Comparison of ENCODE assay signal across 8 cellular contexts in genomic region chr17:82866521-82867214, GRCh38. TPM values are rescaled to one million over a fixed set of nuclear protein-coding genes. Genes with fewer than 3 reads are reported as not detected.
DNase-seq lines count a peak whose midpoint lies in the region; ATAC-seq and TF ChIP-seq lines count a peak whose summit lies in the region.

No MANE protein-coding gene starts in this region.

- no TSS peak for BruUV-seq in IMR-90 (replicated peaks; lab: Mats Ljungman, UMichigan)

- in situ Hi-C loops in IMR-90 (cut with MboI; ENCODE audit: low sequenced_read_pairs) = no loop called here
- in situ Hi-C loops in brain microvascular endothelial cell (cut with HindIII; ENCODE audit: low pct_ligation_motif_present, low sequenced_read_pairs) = no loop called here

- peak overlapping the region; percentile 60; the same call in 1 of the 2 replicates for H3K14ac ChIP-seq in IMR-90 (replicated peaks; ENCODE audit: low read depth, low read length)

- no peaks in the 10 kb centered on the region for H3K9me3 ChIP-seq in IMR-90 (ENCODE audit: control insufficient read depth, insufficient read depth, low read length)

- H2AFZ ChIP-seq in IMR-90 (replicated peaks; ENCODE audit: low read length, poor library complexity) = peak overlapping the region; percentile 85

- H3K79me1 ChIP-seq in IMR-90 (ENCODE audit: low read depth in 1 of 2, low read length in 2 of 2) = peaks cover 9 to 56% of the 10 kb centered on the region in 2 experiments

- H3K27ac ChIP-seq in IMR-90 (ENCODE audit: insufficient read depth, low read length) (peak overlapping the region; percentile 39), brain microvascular endothelial cell (peak overlapping the region; percentile 53)

- peak overlapping the region; percentile 59 for H3K4ac ChIP-seq in IMR-90 (ENCODE audit: low read depth, low read length)

- peak; percentile 76 for DNase-seq in A172 (ENCODE audit: low spot score)
- DNase-seq in IMR-90 = peak; percentile 94
- peak; percentile 86 for DNase-seq in brain microvascular endothelial cell
- peak; percentile 79 to 93 for DNase-seq in lung microvascular endothelial cell (ENCODE audit: low read depth in 2 of 2)
- DNase-seq in activated CD8-positive, alpha-beta memory T cell treated with anti-CD3 and anti-CD28 coated beads for 24 hours = no peak
- DNase-seq in NCI-H1436 treated with DMSO at 0.1 percent for 48 hours (lab: John Stamatoyannopoulos, UW) = no peak

- H4K20me1 ChIP-seq in IMR-90 (ENCODE audit: insufficient read depth, low read length) = peaks cover 7% of the 10 kb centered on the region

- H4K8ac ChIP-seq in IMR-90 (ENCODE audit: low read depth in 2 of 2, low read length in 2 of 2) = peak overlapping the region; percentile 21 to 94; a peak in 2 of 4 replicates

- H2BK20ac ChIP-seq in IMR-90 (ENCODE audit: low read depth, low read length) = no peak overlapping the region

- TF ChIP-seq RAD21 in IMR-90 (IDR thresholded peaks at IDR 0.05; ENCODE audit: low read length) = 0 out of 2 replicates have a peak, but pooled peaks have one; percentile 6

- H3K9me1 ChIP-seq in IMR-90 (ENCODE audit: insufficient read depth, low read length) = peaks cover 21% of the 10 kb centered on the region

- no peak overlapping the region for H2BK15ac ChIP-seq in IMR-90 (ENCODE audit: low read depth, low read length)

- peak overlapping the region; percentile 66 for H2BK5ac ChIP-seq in IMR-90 (ENCODE audit: low read depth, low read length, poor library complexity, severe bottlenecking)

- peak overlapping the region; percentile 69 for H2AK9ac ChIP-seq in IMR-90 (replicated peaks; ENCODE audit: low read depth, low read length, poor library complexity)

- ATAC-seq in IMR-90 (ENCODE audit: low read depth) (peak; percentile 93), GM21390 (IDR thresholded peaks at IDR 0.05; ENCODE audit: unreplicated experiment) (no peak), HG03097 (IDR thresholded peaks at IDR 0.05; ENCODE audit: low FRiP score, unreplicated experiment) (no peak)

- H3K4me3 ChIP-seq in IMR-90 (ENCODE audit: insufficient read depth, low read depth, low read length) = no peak overlapping the region
- no peak overlapping the region for H3K4me3 ChIP-seq in brain microvascular endothelial cell (ENCODE audit: low read depth, low read length)

- 0 out of 2 replicates have a peak overlapping the region, but pooled peaks have one; percentile 4 for H3K9ac ChIP-seq in IMR-90 (ENCODE audit: low read depth, low read length)

- WGBS in IMR-90 (ENCODE audit: extremely low coverage in 2 of 2, insufficient read length in 1 of 2), 2 experiments = 69% methylated on average over 8 of the region's 14 CpGs; no CpG with 5 or more reads in 1 of the 2 experiments

- peaks cover 18% of the 10 kb centered on the region for H3K4me1 ChIP-seq in IMR-90 (ENCODE audit: control insufficient read depth, insufficient read depth, low read length)

- TF ChIP-seq CTCF in IMR-90 (conservative IDR thresholded peaks at IDR 0.05; ENCODE audit: low read depth, low read length) (no peak), brain microvascular endothelial cell (IDR thresholded peaks at IDR 0.05; ENCODE audit: low read depth, low read length, missing control alignments) (no peak)

- no peak for TF ChIP-seq POLR2A in IMR-90 (IDR thresholded peaks at IDR 0.05; ENCODE audit: low read depth, low read length)

- peaks cover 9% of the 10 kb centered on the region for H3K36me3 ChIP-seq in IMR-90 (ENCODE audit: control insufficient read depth, insufficient read depth, low read length)
- peaks cover 7% of the 10 kb centered on the region for H3K36me3 ChIP-seq in brain microvascular endothelial cell (replicated peaks)

- dilution Hi-C loops in IMR-90 (cut with HindIII; ENCODE audit: low sequenced_read_pairs, unreplicated experiment) = no loop called here

- H3K27me3 ChIP-seq in IMR-90 (ENCODE audit: control insufficient read depth, insufficient read depth, low read length) (no peaks in the 10 kb centered on the region), brain microvascular endothelial cell (replicated peaks) (no peaks in the 10 kb centered on the region)

- H3K4me2 ChIP-seq in IMR-90 (ENCODE audit: low read depth, low read length) = no peak overlapping the region

- intact Hi-C loops in IMR-90 (cut with micrococcal nuclease) = no loop called here

- POLR2A ChIA-PET in IMR-90 (lab: Charles Lee; ENCODE audit: unreplicated experiment) = no interaction called here

- 0 out of 2 replicates have a peak overlapping the region, but pooled peaks have one; percentile 4 for H3K23ac ChIP-seq in IMR-90 (ENCODE audit: low read depth, low read length)

- peak overlapping the region; percentile 45; the same call in 1 of the 2 replicates for H2AK5ac ChIP-seq in IMR-90 (ENCODE audit: low read depth, low read length)

- H3K18ac ChIP-seq in IMR-90 (ENCODE audit: low read depth, low read length) = no peak overlapping the region; the same call in 1 of the 2 replicates

- peak overlapping the region; percentile 5; the same call in 1 of the 2 replicates for H4K91ac ChIP-seq in IMR-90 (ENCODE audit: insufficient read depth, low read depth, low read length)

- H4K5ac ChIP-seq in IMR-90 (ENCODE audit: low read depth, low read length) = peak overlapping the region; percentile 61

- H3K56ac ChIP-seq in IMR-90 (ENCODE audit: extremely low read depth, insufficient read depth, low read length) = no peak overlapping the region

- CTCF ChIA-PET in IMR-90 (lab: Yijun Ruan, JAX) = no interaction called here

- peak overlapping the region; percentile 22; the same call in 1 of the 2 replicates for H2BK120ac ChIP-seq in IMR-90 (ENCODE audit: low read depth, low read length)

TF ChIP-seq in IMR-90, 13 proteins besides CTCF, POLR2A, EP300 and RAD21:
- TF ChIP-seq CHD1 (IDR thresholded peaks at IDR 0.05; ENCODE audit: low read depth, low read length) (no peak), USF2 (IDR thresholded peaks at IDR 0.05; ENCODE audit: low read depth, low read length) (peak; percentile 61; the same call in 1 of the 2 replicates), BHLHE40 (IDR thresholded peaks at IDR 0.05; ENCODE audit: low read depth, low read length) (peak; percentile 26; the same call in 1 of the 2 replicates), SMC3 (IDR thresholded peaks at IDR 0.05; ENCODE audit: low read depth, low read length) (no peak), MAFK (IDR thresholded peaks at IDR 0.05; ENCODE audit: low read depth, low read length) (peak; percentile 73), RFX5 (IDR thresholded peaks at IDR 0.05; ENCODE audit: low read depth, low read length) (no peak), RCOR1 (IDR thresholded peaks at IDR 0.05; ENCODE audit: insufficient replicate concordance, low read length) (no peak), FOS (IDR thresholded peaks at IDR 0.05; ENCODE audit: low read depth, low read length) (peak; percentile 77; the same call in 1 of the 2 replicates), CEBPB (IDR thresholded peaks at IDR 0.05; ENCODE audit: low read depth, low read length) (no peak), ELK1 (IDR thresholded peaks at IDR 0.05; ENCODE audit: borderline replicate concordance, low read depth, low read length) (no peak), NFE2L2 (IDR thresholded peaks at IDR 0.05; ENCODE audit: low read depth, low read length) (no peak)

RNA-seq across cellular contexts. Expression of gene ZNF750, which starts 26.8 kb away (rescaled TPM):
- not detected in 2 replicates for total RNA-seq in A172 (2014; rRNA removed; shearing (Covaris generic))
- total RNA-seq in IMR-90 (2012; rRNA removed) (not detected in 2 replicates), lung microvascular endothelial cell (under 0.01 TPM in 2 replicates)
- not detected in 2 replicates for polyA plus RNA-seq in IMR-90 (2012; rRNA removed)
- not detected in 2 replicates for polyA plus RNA-seq in IMR-90 (2012; cell fraction: cytosol; rRNA removed)
- polyA plus RNA-seq in IMR-90 (2012; cell fraction: nucleus; rRNA removed; ENCODE audit: low replicate concordance) = 0.07 TPM in 1 of 2 replicates, not detected in the other

Comparison
In these comparisons a context has a peak if more than half of its experiments do, and no peak if none do; other contexts are left out.
1. DNase-seq: peak in A172 (single experiment), IMR-90 (single experiment), brain microvascular endothelial cell (single experiment) and lung microvascular endothelial cell (2 of 2); none in activated CD8-positive, alpha-beta memory T cell treated with anti-CD3 and anti-CD28 coated beads for 24 hours (single experiment) and NCI-H1436 treated with DMSO at 0.1 percent for 48 hours (single experiment).